1 cellular context compared by ENCODE assay signal in genomic region chr15:66661432-66662096, GRCh38.
A peak's percentile ranks its signal among the peaks of the same experiment; 100 is the strongest.
TF ChIP-seq lines count a peak whose summit lies in the region.

No MANE protein-coding gene starts in this region.

TF ChIP-seq in K562, 482 proteins besides CTCF, POLR2A, EP300 and RAD21 (continued from another document and continues in another):
- TF ChIP-seq, protein P1, sequence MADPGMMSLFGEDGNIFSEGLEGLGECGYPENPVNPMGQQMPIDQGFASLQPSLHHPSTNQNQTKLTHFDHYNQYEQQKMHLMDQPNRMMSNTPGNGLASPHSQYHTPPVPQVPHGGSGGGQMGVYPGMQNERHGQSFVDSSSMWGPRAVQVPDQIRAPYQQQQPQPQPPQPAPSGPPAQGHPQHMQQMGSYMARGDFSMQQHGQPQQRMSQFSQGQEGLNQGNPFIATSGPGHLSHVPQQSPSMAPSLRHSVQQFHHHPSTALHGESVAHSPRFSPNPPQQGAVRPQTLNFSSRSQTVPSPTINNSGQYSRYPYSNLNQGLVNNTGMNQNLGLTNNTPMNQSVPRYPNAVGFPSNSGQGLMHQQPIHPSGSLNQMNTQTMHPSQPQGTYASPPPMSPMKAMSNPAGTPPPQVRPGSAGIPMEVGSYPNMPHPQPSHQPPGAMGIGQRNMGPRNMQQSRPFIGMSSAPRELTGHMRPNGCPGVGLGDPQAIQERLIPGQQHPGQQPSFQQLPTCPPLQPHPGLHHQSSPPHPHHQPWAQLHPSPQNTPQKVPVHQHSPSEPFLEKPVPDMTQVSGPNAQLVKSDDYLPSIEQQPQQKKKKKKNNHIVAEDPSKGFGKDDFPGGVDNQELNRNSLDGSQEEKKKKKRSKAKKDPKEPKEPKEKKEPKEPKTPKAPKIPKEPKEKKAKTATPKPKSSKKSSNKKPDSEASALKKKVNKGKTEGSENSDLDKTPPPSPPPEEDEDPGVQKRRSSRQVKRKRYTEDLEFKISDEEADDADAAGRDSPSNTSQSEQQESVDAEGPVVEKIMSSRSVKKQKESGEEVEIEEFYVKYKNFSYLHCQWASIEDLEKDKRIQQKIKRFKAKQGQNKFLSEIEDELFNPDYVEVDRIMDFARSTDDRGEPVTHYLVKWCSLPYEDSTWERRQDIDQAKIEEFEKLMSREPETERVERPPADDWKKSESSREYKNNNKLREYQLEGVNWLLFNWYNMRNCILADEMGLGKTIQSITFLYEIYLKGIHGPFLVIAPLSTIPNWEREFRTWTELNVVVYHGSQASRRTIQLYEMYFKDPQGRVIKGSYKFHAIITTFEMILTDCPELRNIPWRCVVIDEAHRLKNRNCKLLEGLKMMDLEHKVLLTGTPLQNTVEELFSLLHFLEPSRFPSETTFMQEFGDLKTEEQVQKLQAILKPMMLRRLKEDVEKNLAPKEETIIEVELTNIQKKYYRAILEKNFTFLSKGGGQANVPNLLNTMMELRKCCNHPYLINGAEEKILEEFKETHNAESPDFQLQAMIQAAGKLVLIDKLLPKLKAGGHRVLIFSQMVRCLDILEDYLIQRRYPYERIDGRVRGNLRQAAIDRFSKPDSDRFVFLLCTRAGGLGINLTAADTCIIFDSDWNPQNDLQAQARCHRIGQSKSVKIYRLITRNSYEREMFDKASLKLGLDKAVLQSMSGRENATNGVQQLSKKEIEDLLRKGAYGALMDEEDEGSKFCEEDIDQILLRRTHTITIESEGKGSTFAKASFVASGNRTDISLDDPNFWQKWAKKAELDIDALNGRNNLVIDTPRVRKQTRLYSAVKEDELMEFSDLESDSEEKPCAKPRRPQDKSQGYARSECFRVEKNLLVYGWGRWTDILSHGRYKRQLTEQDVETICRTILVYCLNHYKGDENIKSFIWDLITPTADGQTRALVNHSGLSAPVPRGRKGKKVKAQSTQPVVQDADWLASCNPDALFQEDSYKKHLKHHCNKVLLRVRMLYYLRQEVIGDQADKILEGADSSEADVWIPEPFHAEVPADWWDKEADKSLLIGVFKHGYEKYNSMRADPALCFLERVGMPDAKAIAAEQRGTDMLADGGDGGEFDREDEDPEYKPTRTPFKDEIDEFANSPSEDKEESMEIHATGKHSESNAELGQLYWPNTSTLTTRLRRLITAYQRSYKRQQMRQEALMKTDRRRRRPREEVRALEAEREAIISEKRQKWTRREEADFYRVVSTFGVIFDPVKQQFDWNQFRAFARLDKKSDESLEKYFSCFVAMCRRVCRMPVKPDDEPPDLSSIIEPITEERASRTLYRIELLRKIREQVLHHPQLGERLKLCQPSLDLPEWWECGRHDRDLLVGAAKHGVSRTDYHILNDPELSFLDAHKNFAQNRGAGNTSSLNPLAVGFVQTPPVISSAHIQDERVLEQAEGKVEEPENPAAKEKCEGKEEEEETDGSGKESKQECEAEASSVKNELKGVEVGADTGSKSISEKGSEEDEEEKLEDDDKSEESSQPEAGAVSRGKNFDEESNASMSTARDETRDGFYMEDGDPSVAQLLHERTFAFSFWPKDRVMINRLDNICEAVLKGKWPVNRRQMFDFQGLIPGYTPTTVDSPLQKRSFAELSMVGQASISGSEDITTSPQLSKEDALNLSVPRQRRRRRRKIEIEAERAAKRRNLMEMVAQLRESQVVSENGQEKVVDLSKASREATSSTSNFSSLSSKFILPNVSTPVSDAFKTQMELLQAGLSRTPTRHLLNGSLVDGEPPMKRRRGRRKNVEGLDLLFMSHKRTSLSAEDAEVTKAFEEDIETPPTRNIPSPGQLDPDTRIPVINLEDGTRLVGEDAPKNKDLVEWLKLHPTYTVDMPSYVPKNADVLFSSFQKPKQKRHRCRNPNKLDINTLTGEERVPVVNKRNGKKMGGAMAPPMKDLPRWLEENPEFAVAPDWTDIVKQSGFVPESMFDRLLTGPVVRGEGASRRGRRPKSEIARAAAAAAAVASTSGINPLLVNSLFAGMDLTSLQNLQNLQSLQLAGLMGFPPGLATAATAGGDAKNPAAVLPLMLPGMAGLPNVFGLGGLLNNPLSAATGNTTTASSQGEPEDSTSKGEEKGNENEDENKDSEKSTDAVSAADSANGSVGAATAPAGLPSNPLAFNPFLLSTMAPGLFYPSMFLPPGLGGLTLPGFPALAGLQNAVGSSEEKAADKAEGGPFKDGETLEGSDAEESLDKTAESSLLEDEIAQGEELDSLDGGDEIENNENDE (IDR thresholded peaks at IDR 0.05; ENCODE audit: low read depth, low read length): no peak
- TF ChIP-seq NFE2 (IDR thresholded peaks at IDR 0.05; ENCODE audit: low read depth) (peak; percentile 95), NFE2L1 (tag; IDR thresholded peaks at IDR 0.05; ENCODE audit: borderline replicate concordance, low read depth) (peak; percentile 10; the same call in 1 of the 2 replicates), GTF2B (IDR thresholded peaks at IDR 0.05; ENCODE audit: extremely low read depth, insufficient read length) (no peak), HMGN3 (IDR thresholded peaks at IDR 0.05; ENCODE audit: borderline replicate concordance, extremely low read depth, insufficient read length, low read depth, low read length) (peak; percentile 74), JUND (IDR thresholded peaks at IDR 0.05; ENCODE audit: borderline replicate concordance, low read depth, low read length) (peak; percentile 98), JUND (tag; IDR thresholded peaks at IDR 0.05; ENCODE audit: borderline replicate concordance, low read depth, low read length) (peak; percentile 92; the same call in 2 of the 3 replicates), ZNF780A (CRISPR knock-in tag; IDR thresholded peaks at IDR 0.05) (no peak), TAF9B (IDR thresholded peaks at IDR 0.05; ENCODE audit: partially characterized antibody) (peak; percentile 86), HCFC1 (IDR thresholded peaks at IDR 0.05; ENCODE audit: low read depth, low read length) (peak; percentile 34; the same call in 1 of the 2 replicates), ZNF197 (CRISPR knock-in tag; IDR thresholded peaks at IDR 0.05; ENCODE audit: low read depth) (0 out of 2 replicates have a peak, but pooled peaks have one; percentile 28), ZNF239 (CRISPR knock-in tag; IDR thresholded peaks at IDR 0.05) (peak; percentile 61), MEF2D (tag; conservative IDR thresholded peaks at IDR 0.05; ENCODE audit: low read depth) (peak; percentile 55), MAFF (IDR thresholded peaks at IDR 0.05; ENCODE audit: low read length) (peak; percentile 72), SMARCA4 (IDR thresholded peaks at IDR 0.05) (peak; percentile 93), TARDBP (IDR thresholded peaks at IDR 0.05) (peak; percentile 87; the same call in 1 of the 2 replicates), GMEB1 (CRISPR knock-in tag; IDR thresholded peaks at IDR 0.05) (peak; percentile 42; the same call in 1 of the 2 replicates), ATF7 (IDR thresholded peaks at IDR 0.05) (peak; percentile 69; the same call in 1 of the 2 replicates), ZNF217 (CRISPR knock-in tag; IDR thresholded peaks at IDR 0.05) (no peak), DEAF1 (CRISPR knock-in tag; IDR thresholded peaks at IDR 0.05) (0 out of 2 replicates have a peak, but pooled peaks have one; percentile 29), ZZZ3 (IDR thresholded peaks at IDR 0.05) (no peak), CBFA2T2 (conservative IDR thresholded peaks at IDR 0.05) (peak; percentile 44), CAMTA2 (CRISPR knock-in tag; conservative IDR thresholded peaks at IDR 0.05) (no peak), ZNF586 (CRISPR knock-in tag; conservative IDR thresholded peaks at IDR 0.05) (0 out of 2 replicates have a peak, but pooled peaks have one; percentile 0), TAF1 (IDR thresholded peaks at IDR 0.05; ENCODE audit: control insufficient read depth, extremely low read depth, insufficient read depth, low read length, severe bottlenecking) (peak; percentile 72), THRB (CRISPR knock-in tag; conservative IDR thresholded peaks at IDR 0.05) (no peak), EGR1 (conservative IDR thresholded peaks at IDR 0.05) (peak; percentile 58; the same call in 1 of the 2 replicates), E2F3 (CRISPR knock-in tag; IDR thresholded peaks at IDR 0.05) (peak; percentile 10; the same call in 1 of the 2 replicates), LEF1 (IDR thresholded peaks at IDR 0.05) (peak; percentile 69), NCOR1 (IDR thresholded peaks at IDR 0.05) (peak; percentile 63), TOE1 (IDR thresholded peaks at IDR 0.05; ENCODE audit: borderline replicate concordance) (peak; percentile 90), TOE1 (CRISPR knock-in tag; IDR thresholded peaks at IDR 0.05; ENCODE audit: borderline replicate concordance, low read depth) (no peak), BACH1 (tag; IDR thresholded peaks at IDR 0.05) (peak; percentile 89)
- TF ChIP-seq, protein P2, sequence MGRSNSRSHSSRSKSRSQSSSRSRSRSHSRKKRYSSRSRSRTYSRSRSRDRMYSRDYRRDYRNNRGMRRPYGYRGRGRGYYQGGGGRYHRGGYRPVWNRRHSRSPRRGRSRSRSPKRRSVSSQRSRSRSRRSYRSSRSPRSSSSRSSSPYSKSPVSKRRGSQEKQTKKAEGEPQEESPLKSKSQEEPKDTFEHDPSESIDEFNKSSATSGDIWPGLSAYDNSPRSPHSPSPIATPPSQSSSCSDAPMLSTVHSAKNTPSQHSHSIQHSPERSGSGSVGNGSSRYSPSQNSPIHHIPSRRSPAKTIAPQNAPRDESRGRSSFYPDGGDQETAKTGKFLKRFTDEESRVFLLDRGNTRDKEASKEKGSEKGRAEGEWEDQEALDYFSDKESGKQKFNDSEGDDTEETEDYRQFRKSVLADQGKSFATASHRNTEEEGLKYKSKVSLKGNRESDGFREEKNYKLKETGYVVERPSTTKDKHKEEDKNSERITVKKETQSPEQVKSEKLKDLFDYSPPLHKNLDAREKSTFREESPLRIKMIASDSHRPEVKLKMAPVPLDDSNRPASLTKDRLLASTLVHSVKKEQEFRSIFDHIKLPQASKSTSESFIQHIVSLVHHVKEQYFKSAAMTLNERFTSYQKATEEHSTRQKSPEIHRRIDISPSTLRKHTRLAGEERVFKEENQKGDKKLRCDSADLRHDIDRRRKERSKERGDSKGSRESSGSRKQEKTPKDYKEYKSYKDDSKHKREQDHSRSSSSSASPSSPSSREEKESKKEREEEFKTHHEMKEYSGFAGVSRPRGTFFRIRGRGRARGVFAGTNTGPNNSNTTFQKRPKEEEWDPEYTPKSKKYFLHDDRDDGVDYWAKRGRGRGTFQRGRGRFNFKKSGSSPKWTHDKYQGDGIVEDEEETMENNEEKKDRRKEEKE (IDR thresholded peaks at IDR 0.05; ENCODE audit: borderline replicate concordance in 1 of 2, control insufficient read depth in 1 of 2, low read depth in 2 of 2, low read length in 1 of 2): no peak
- TF ChIP-seq, protein P3, sequence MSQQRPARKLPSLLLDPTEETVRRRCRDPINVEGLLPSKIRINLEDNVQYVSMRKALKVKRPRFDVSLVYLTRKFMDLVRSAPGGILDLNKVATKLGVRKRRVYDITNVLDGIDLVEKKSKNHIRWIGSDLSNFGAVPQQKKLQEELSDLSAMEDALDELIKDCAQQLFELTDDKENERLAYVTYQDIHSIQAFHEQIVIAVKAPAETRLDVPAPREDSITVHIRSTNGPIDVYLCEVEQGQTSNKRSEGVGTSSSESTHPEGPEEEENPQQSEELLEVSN (IDR thresholded peaks at IDR 0.05; ENCODE audit: borderline replicate concordance in 1 of 2, extremely low read depth in 1 of 2, insufficient read depth in 1 of 2, insufficient read length in 1 of 2, low read depth in 1 of 2, low read length in 1 of 2, poor library complexity in 1 of 2, severe bottlenecking in 1 of 2): peak in 1 of 2 experiments; percentile 20
